ENCODE assay signal across 8 cellular contexts in genomic region chr9:128818839-128819715, GRCh38. TPM values are rescaled to one million over a fixed set of nuclear protein-coding genes. Genes with fewer than 3 reads are reported as not detected.
DNase-seq lines count a peak whose midpoint lies in the region; ATAC-seq and TF ChIP-seq lines count a peak whose summit lies in the region.

No MANE protein-coding gene starts in this region.

- H3K9me3 ChIP-seq in GM23248 (ENCODE audit: low read depth) = no peaks in the 10 kb centered on the region
- H3K9me3 ChIP-seq in effector memory CD4-positive, alpha-beta T cell (ENCODE audit: control insufficient read depth, low read length) = no peaks in the 10 kb centered on the region

- TF ChIP-seq CTCF in GM06990 (IDR thresholded peaks at IDR 0.05; ENCODE audit: insufficient read depth, low read length, poor library complexity, severe bottlenecking) = no peak

- H3K27me3 Mint-ChIP-seq in activated CD4-positive, alpha-beta T cell treated with anti-CD3 and anti-CD28 coated beads for 36 hours = no peaks in the 10 kb centered on the region
- no peaks in the 10 kb centered on the region for H3K27me3 Mint-ChIP-seq in stimulated activated memory B cell treated with anti-CD40 and anti-IgM and Interleukin-4, amounts not matched to agents 10 μg/mL and 1 μg/mL and 100 μg/mL, for 72 hours

- H3K4me3 Mint-ChIP-seq in activated CD4-positive, alpha-beta T cell treated with anti-CD3 and anti-CD28 coated beads for 36 hours = peak overlapping the region; percentile 75
- H3K4me3 Mint-ChIP-seq in stimulated activated memory B cell treated with anti-CD40 and anti-IgM and Interleukin-4, amounts not matched to agents 10 μg/mL and 1 μg/mL and 100 μg/mL, for 72 hours = peak overlapping the region; percentile 74

- no peaks in the 10 kb centered on the region for H4K20me1 ChIP-seq in GM23248 (ENCODE audit: insufficient read depth)

- ATAC-seq in activated CD4-positive, alpha-beta T cell treated with anti-CD3 and anti-CD28 coated beads for 36 hours = peak; percentile 28
- peak; percentile 73 for ATAC-seq in stimulated activated memory B cell treated with anti-CD40 and anti-IgM and Interleukin-4, amounts not matched to agents 10 μg/mL and 1 μg/mL and 100 μg/mL, for 72 hours

- H2BK120ac ChIP-seq in mesendoderm (ENCODE audit: low read depth, low read length) = no peak overlapping the region

- peak overlapping the region; percentile 75 for H3K4me3 ChIP-seq in GM06990 (replicated peaks; ENCODE audit: low read depth, low read length)
- H3K4me3 ChIP-seq in GM23248 = peak overlapping the region; percentile 80
- H3K4me3 ChIP-seq in effector memory CD4-positive, alpha-beta T cell (ENCODE audit: insufficient read depth, low read depth, low read length, poor library complexity, severe bottlenecking) = peak overlapping the region; percentile 62
- peak overlapping the region; percentile 60 for H3K4me3 ChIP-seq in mesendoderm (ENCODE audit: low read length)

- peaks cover 3% of the 10 kb centered on the region; the same call in 1 of the 2 replicates for H3K4me1 ChIP-seq in GM23248 (ENCODE audit: insufficient read depth)
- H3K4me1 ChIP-seq in effector memory CD4-positive, alpha-beta T cell (ENCODE audit: control insufficient read depth, insufficient read depth, low read length, poor library complexity, severe bottlenecking) = peaks cover 4% of the 10 kb centered on the region
- H3K4me1 ChIP-seq in mesendoderm (ENCODE audit: control insufficient read depth, low read depth, low read length) = no peaks in the 10 kb centered on the region

- H3F3A ChIP-seq in GM23248 (ENCODE audit: insufficient read depth) = no peaks in the 10 kb centered on the region

- no peak overlapping the region for H2BK5ac ChIP-seq in mesendoderm (ENCODE audit: low read length)

- DNase-seq in GM06990 (ENCODE audit: extremely low read depth, insufficient read length) (peak; percentile 75), GM23248 (peak; percentile 57), LoVo (ENCODE audit: low spot score) (peak; percentile 2), mesendoderm (peak; percentile 53), GF-D8 (lab: John Stamatoyannopoulos, UW) (no peak)
- DNase-seq in activated CD4-positive, alpha-beta T cell treated with anti-CD3 and anti-CD28 coated beads for 36 hours = peak; percentile 65
- DNase-seq in effector memory CD4-positive, alpha-beta T cell = peak; percentile 2 to 24 (median 24)

- peaks cover 19% of the 10 kb centered on the region for H3K36me3 ChIP-seq in GM06990 (ENCODE audit: control insufficient read depth, insufficient read depth, low read length)
- H3K36me3 ChIP-seq in GM23248 (ENCODE audit: low read depth) = no peaks in the 10 kb centered on the region
- H3K36me3 ChIP-seq in effector memory CD4-positive, alpha-beta T cell (ENCODE audit: control insufficient read depth, insufficient read depth, low read length) = peaks cover 21% of the 10 kb centered on the region
- H3K36me3 ChIP-seq in mesendoderm (ENCODE audit: control insufficient read depth, insufficient read depth, low read length) = peaks cover 4% of the 10 kb centered on the region

- H2AK5ac ChIP-seq in mesendoderm (ENCODE audit: low read length) = no peak overlapping the region

- peaks cover 10% of the 10 kb centered on the region for H3K36me3 Mint-ChIP-seq in activated CD4-positive, alpha-beta T cell treated with anti-CD3 and anti-CD28 coated beads for 36 hours (ENCODE audit: low read depth)
- H3K36me3 Mint-ChIP-seq in stimulated activated memory B cell treated with anti-CD40 and anti-IgM and Interleukin-4, amounts not matched to agents 10 μg/mL and 1 μg/mL and 100 μg/mL, for 72 hours = peaks cover 34% of the 10 kb centered on the region

- in situ Hi-C loops in GM23248 (cut with MboI) = no loop called here

- no peaks in the 10 kb centered on the region for H3K27me3 ChIP-seq in GM06990 (replicated peaks; ENCODE audit: control insufficient read depth, insufficient read depth, low read length)
- no peaks in the 10 kb centered on the region for H3K27me3 ChIP-seq in GM23248 (replicated peaks; ENCODE audit: insufficient read depth)
- no peaks in the 10 kb centered on the region for H3K27me3 ChIP-seq in effector memory CD4-positive, alpha-beta T cell (replicated peaks; ENCODE audit: control insufficient read depth, insufficient read depth, low read length, poor library complexity, severe bottlenecking)
- no peaks in the 10 kb centered on the region for H3K27me3 ChIP-seq in mesendoderm (ENCODE audit: insufficient read depth, low read length, poor library complexity)

- POLR2A ChIA-PET in activated CD4-positive, alpha-beta T cell treated with anti-CD3 and anti-CD28 coated beads for 36 hours (lab: Charles Lee) = interaction anchor here (0.5 to 1.1 kb wide), 4 partner anchors 11 to 95 kb away, joined by 3 to 7 read pairs (median 4); partner anchors contain the start of genes SPOUT1 and ZDHHC12

- peak overlapping the region; percentile 45 for H2AFZ ChIP-seq in GM23248

- intact Hi-C loops in activated CD4-positive, alpha-beta T cell treated with anti-CD3 and anti-CD28 coated beads for 36 hours (cut with DNase I, micrococcal nuclease) = loop anchor here (1.0 to 5.0 kb wide), 20 partner anchors 10 to 594 kb away; partner anchors contain the start of genes KYAT1 (in 2 of the 2), SET (in 2 of the 2), SPOUT1 (in 2 of the 2) and ZER1 (in 2 of the 2)

- peak overlapping the region; percentile 89 for H3K23ac ChIP-seq in mesendoderm (ENCODE audit: low read length)

- no peak overlapping the region for H4K5ac ChIP-seq in mesendoderm (ENCODE audit: low read length)

- H2BK15ac ChIP-seq in mesendoderm (replicated peaks; ENCODE audit: low read depth) = no peak overlapping the region

- no peak overlapping the region for H3K27ac Mint-ChIP-seq in activated CD4-positive, alpha-beta T cell treated with anti-CD3 and anti-CD28 coated beads for 36 hours
- H3K27ac Mint-ChIP-seq in stimulated activated memory B cell treated with anti-CD40 and anti-IgM and Interleukin-4, amounts not matched to agents 10 μg/mL and 1 μg/mL and 100 μg/mL, for 72 hours = peak overlapping the region; percentile 74

- H3K4me2 ChIP-seq in GM23248 (ENCODE audit: unreplicated experiment) (peak overlapping the region; percentile 80), mesendoderm (ENCODE audit: low read length) (peak overlapping the region; percentile 97)

- peak overlapping the region; percentile 49 for H3K4ac ChIP-seq in mesendoderm (ENCODE audit: low read depth, low read length)

- CTCF ChIA-PET in activated CD4-positive, alpha-beta T cell treated with anti-CD3 and anti-CD28 coated beads for 36 hours (lab: Charles Lee) = interaction anchor here (0.5 to 2.4 kb wide), 17 partner anchors 8 to 320 kb away, joined by 3 to 16 read pairs (median 4); partner anchors contain the start of gene SPOUT1

- H3K27ac ChIP-seq in GM23248 (no peak overlapping the region), mesendoderm (ENCODE audit: low read depth, low read length) (no peak overlapping the region)
- H3K27ac ChIP-seq in effector memory CD4-positive, alpha-beta T cell (ENCODE audit: insufficient read depth, low read length, poor library complexity, severe bottlenecking) = peak overlapping the region; percentile 63

- H3K18ac ChIP-seq in mesendoderm (ENCODE audit: low read length) = no peak overlapping the region

- H3K9me3 Mint-ChIP-seq in activated CD4-positive, alpha-beta T cell treated with anti-CD3 and anti-CD28 coated beads for 36 hours (ENCODE audit: low read depth) = no peaks in the 10 kb centered on the region
- no peaks in the 10 kb centered on the region for H3K9me3 Mint-ChIP-seq in stimulated activated memory B cell treated with anti-CD40 and anti-IgM and Interleukin-4, amounts not matched to agents 10 μg/mL and 1 μg/mL and 100 μg/mL, for 72 hours

- H3K9me2 ChIP-seq in GM23248 (ENCODE audit: insufficient read depth) = no peaks in the 10 kb centered on the region

- H3K79me2 ChIP-seq in GM23248 (ENCODE audit: insufficient read depth) (no peaks in the 10 kb centered on the region), mesendoderm (ENCODE audit: control insufficient read depth, insufficient read depth, low read length) (no peaks in the 10 kb centered on the region)

- H3K79me1 ChIP-seq in mesendoderm (ENCODE audit: low read length) = no peaks in the 10 kb centered on the region

- 1% methylated on average over 23 to 79 of the region's 90 CpGs for WGBS in GM23248 (ENCODE audit: low coverage in 1 of 2, low lambda C conversion rate in 2 of 2, missing lambda C conversion rate in 2 of 2), 2 experiments
- WGBS in mesendoderm (ENCODE audit: extremely low coverage, insufficient coverage, low lambda C conversion rate) = no CpG with 5 or more reads among the region's 90 CpGs

- peak overlapping the region; percentile 95 for H3K56ac ChIP-seq in mesendoderm (ENCODE audit: low read length)

- peaks cover 13% of the 10 kb centered on the region for H3K4me1 Mint-ChIP-seq in activated CD4-positive, alpha-beta T cell treated with anti-CD3 and anti-CD28 coated beads for 36 hours
- peaks cover 40% of the 10 kb centered on the region for H3K4me1 Mint-ChIP-seq in stimulated activated memory B cell treated with anti-CD40 and anti-IgM and Interleukin-4, amounts not matched to agents 10 μg/mL and 1 μg/mL and 100 μg/mL, for 72 hours

- H3K9ac ChIP-seq in GM23248 (peak overlapping the region; percentile 66), mesendoderm (ENCODE audit: low read length) (peak overlapping the region; percentile 79)

- H4K8ac ChIP-seq in mesendoderm (ENCODE audit: low read depth, low read length) = no peak overlapping the region

RNA-seq across cellular contexts. Expression of gene ENDOG, which starts 0.8 kb away (rescaled TPM):
- total RNA-seq in GM23248 (2014; rRNA removed; shearing (Covaris generic)) = 11.6 and 26.7 TPM in 2 replicates
- polyA plus RNA-seq in GM23248 (2016; fragmentation: Nextera tagmentation; extraction: Ambion mirVana) = 21.3 and 21.4 TPM in 2 replicates
- 1 to 10 TPM; 7.3 to 9.3 TPM for total RNA-seq in activated CD4-positive, alpha-beta T cell treated with anti-CD3 and anti-CD28 coated beads for 36 hours
- polyA plus RNA-seq in mesendoderm (2013, experiment 1 of 2) = 9.6 TPM
- polyA plus RNA-seq in mesendoderm (2013, experiment 2 of 2) = 9.5 TPM

RNA-seq across cellular contexts. Expression of gene SPOUT1, which starts 10.5 kb away (rescaled TPM):
- total RNA-seq in GM23248 (2014; rRNA removed; shearing (Covaris generic)) = 15.9 and 53.0 TPM in 2 replicates
- 43.0 and 46.4 TPM in 2 replicates for polyA plus RNA-seq in GM23248 (2016; fragmentation: Nextera tagmentation; extraction: Ambion mirVana)
- total RNA-seq in activated CD4-positive, alpha-beta T cell treated with anti-CD3 and anti-CD28 coated beads for 36 hours = 10 to 100 TPM; 87.9 to 92.9 TPM
- polyA plus RNA-seq in mesendoderm (2013, experiment 1 of 2) = 22.9 TPM
- polyA plus RNA-seq in mesendoderm (2013, experiment 2 of 2) = 22.4 TPM

RNA-seq across cellular contexts. Expression of gene TBC1D13, which starts 32.0 kb away (rescaled TPM):
- total RNA-seq in GM23248 (2014; rRNA removed; shearing (Covaris generic)) = 15.7 and 17.3 TPM in 2 replicates
- 21.9 and 25.3 TPM in 2 replicates for polyA plus RNA-seq in GM23248 (2016; fragmentation: Nextera tagmentation; extraction: Ambion mirVana)
- 10 to 100 TPM; 10.5 to 14.0 TPM for total RNA-seq in activated CD4-positive, alpha-beta T cell treated with anti-CD3 and anti-CD28 coated beads for 36 hours
- 19.4 TPM for polyA plus RNA-seq in mesendoderm (2013, experiment 1 of 2)
- polyA plus RNA-seq in mesendoderm (2013, experiment 2 of 2) = 19.3 TPM

RNA-seq across cellular contexts. Expression of gene ZER1, which starts 47.4 kb away (rescaled TPM):
- 28.9 and 61.7 TPM in 2 replicates for total RNA-seq in GM23248 (2014; rRNA removed; shearing (Covaris generic))
- polyA plus RNA-seq in GM23248 (2016; fragmentation: Nextera tagmentation; extraction: Ambion mirVana) = 18.7 and 20.0 TPM in 2 replicates
- total RNA-seq in activated CD4-positive, alpha-beta T cell treated with anti-CD3 and anti-CD28 coated beads for 36 hours = 10 to 100 TPM; 17.1 to 19.3 TPM
- 12.9 TPM for polyA plus RNA-seq in mesendoderm (2013, experiment 1 of 2)
- 12.7 TPM for polyA plus RNA-seq in mesendoderm (2013, experiment 2 of 2)
